ENCODE assay signal across 1 cellular context in genomic region chr1:211698161-211699026, GRCh38.
TF ChIP-seq lines count a peak whose summit lies in the region.

No MANE protein-coding gene starts in this region.

TF ChIP-seq in K562, 482 proteins besides CTCF, POLR2A, EP300 and RAD21 (continued from another document):
- TF ChIP-seq PHF21A (IDR thresholded peaks at IDR 0.05; ENCODE audit: borderline replicate concordance, low read depth) (no peak), ZBTB5 (IDR thresholded peaks at IDR 0.05) (no peak), ZNF695 (CRISPR knock-in tag; IDR thresholded peaks at IDR 0.05) (no peak), ZNF395 (CRISPR knock-in tag; IDR thresholded peaks at IDR 0.05) (no peak), NKRF (IDR thresholded peaks at IDR 0.05; ENCODE audit: borderline replicate concordance) (no peak), PRPF4 (IDR thresholded peaks at IDR 0.05; ENCODE audit: insufficient read depth, low read depth, low read length, poor library complexity, severe bottlenecking) (no peak), NONO (IDR thresholded peaks at IDR 0.05; ENCODE audit: low read depth in 2 of 2, low read length in 1 of 2) (no peak), RBM17 (IDR thresholded peaks at IDR 0.05; ENCODE audit: borderline replicate concordance, low read depth, low read length) (no peak), BRD4 (IDR thresholded peaks at IDR 0.05) (no peak), ZNF224 (CRISPR knock-in tag; IDR thresholded peaks at IDR 0.05) (no peak), EP400 (IDR thresholded peaks at IDR 0.05) (no peak), CBFA2T2 (conservative IDR thresholded peaks at IDR 0.05) (no peak), CCNT2 (IDR thresholded peaks at IDR 0.05; ENCODE audit: borderline replicate concordance, extremely low read depth, insufficient read length, low read depth, low read length) (no peak), ZNF764 (CRISPR knock-in tag; IDR thresholded peaks at IDR 0.05; ENCODE audit: low read depth) (no peak), NFRKB (IDR thresholded peaks at IDR 0.05; ENCODE audit: low read depth) (no peak), ZKSCAN8 (CRISPR knock-in tag; IDR thresholded peaks at IDR 0.05) (no peak), HLTF (IDR thresholded peaks at IDR 0.05) (no peak), ZNF584 (CRISPR knock-in tag; IDR thresholded peaks at IDR 0.05; ENCODE audit: low read depth) (no peak), SMARCA5 (IDR thresholded peaks at IDR 0.05) (no peak), PRMT5 (CRISPR knock-in tag; IDR thresholded peaks at IDR 0.05) (no peak)
